2 cellular contexts compared by ENCODE assay signal in the genomic region with DNA sequence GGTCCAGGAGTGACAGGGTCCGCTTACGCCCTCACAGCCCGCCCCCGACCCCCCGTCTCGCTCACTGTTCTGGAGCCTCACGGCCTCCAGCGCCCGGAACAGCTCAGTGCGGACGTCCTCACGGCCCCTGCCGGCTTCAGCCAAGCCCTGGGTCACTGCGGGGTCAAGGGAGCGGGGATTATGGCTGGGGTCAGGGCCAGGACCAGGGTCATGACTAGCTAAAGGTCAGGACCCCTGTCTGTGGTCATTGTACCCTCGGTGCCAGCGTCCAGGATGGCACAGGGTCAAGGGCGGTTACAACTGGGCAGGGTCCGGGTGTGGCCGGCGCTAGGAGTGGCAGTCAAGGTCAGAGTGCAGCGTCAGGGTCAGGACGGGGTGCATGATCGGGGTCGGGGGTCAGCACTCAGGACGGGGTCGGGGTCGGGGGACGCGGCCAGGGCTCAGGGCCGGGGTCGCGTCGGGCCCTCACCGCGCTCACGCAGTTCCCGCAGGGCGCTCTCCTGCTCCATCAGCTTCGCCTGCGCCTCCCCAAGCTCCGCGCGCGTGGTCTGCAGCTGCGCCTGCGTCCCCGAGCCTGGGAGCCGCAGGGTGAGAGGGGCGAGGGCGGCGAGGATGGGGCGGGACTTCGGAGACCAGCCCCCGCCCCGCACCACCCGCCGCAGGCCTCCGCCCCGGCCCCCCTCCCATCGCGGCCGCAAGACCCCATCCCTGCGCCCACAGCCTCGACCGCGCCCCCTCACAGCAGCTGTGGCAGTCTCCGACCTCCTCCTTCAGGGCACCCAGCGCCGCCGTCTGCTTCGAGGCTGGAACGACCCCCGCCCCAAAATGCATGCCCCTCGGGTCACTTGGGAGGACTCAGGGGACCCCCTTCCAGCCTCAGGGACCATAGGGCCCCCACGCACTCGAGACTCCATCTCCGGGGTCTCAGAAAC.
TF ChIP-seq lines count a peak whose summit lies in the region.

No MANE protein-coding gene starts in this region.

TF ChIP-seq in GM23338, 12 proteins besides CTCF, POLR2A, EP300 and RAD21:
- TF ChIP-seq EZH2 (IDR thresholded peaks at IDR 0.05; ENCODE audit: low read depth, unreplicated experiment) (peak; percentile 19), STAT1 (IDR thresholded peaks at IDR 0.05; ENCODE audit: unreplicated experiment) (no peak)

TF ChIP-seq in GM12878, 131 proteins besides CTCF, POLR2A, EP300 and RAD21:
- no peak for TF ChIP-seq SMARCA5 (IDR thresholded peaks at IDR 0.05)
- TF ChIP-seq NR2F1 (conservative IDR thresholded peaks at IDR 0.05) = 0 out of 2 replicates have a peak, but pooled peaks have one; percentile 27
